9 cellular contexts compared by ENCODE assay signal in genomic region chr18:10213526-10213925, GRCh38.
A peak's percentile ranks its signal among the peaks of the same experiment; 100 is the strongest.
DNase-seq lines count a peak whose midpoint lies in the region; ATAC-seq and TF ChIP-seq lines count a peak whose summit lies in the region.
"Had no signal": no experiment of that assay in that cellular context is flagged by ENCODE, and none has a peak within 500 bp of the region (broad histone marks: within the 10 kb centered on the region; RNA-seq: fewer than 3 reads in every experiment).

No MANE protein-coding gene starts in this region.

- no peaks in the 10 kb centered on the region for H3K36me3 ChIP-seq in CD8-positive, alpha-beta T cell (ENCODE audit: insufficient read depth, low read length)
- H3K36me3 ChIP-seq in neuronal stem cell (replicated peaks in 1 of 2; ENCODE audit: control insufficient read depth in 2 of 2, insufficient read depth in 2 of 2, low read length in 2 of 2), result no peaks in the 10 kb centered on the region

- H3K27me3 ChIP-seq in CD8-positive, alpha-beta T cell (ENCODE audit: insufficient read depth, low read length), result no peaks in the 10 kb centered on the region
- H3K27me3 ChIP-seq in neuronal stem cell (ENCODE audit: control insufficient read depth in 3 of 3, insufficient read depth in 3 of 3, low read depth in 1 of 3, low read length in 3 of 3), result no peaks in the 10 kb centered on the region

- H3K4me3 Mint-ChIP-seq in CD8-positive, alpha-beta T cell, result no peak overlapping the region
- H3K4me3 Mint-ChIP-seq in T-helper 17 cell (no peak overlapping the region), glutamatergic neuron (ENCODE audit: unreplicated experiment) (no peak overlapping the region)
- H3K4me3 Mint-ChIP-seq: activated naive CD4-positive, alpha-beta T cell treated with anti-CD3 and anti-CD28 coated beads, Interleukin-2, amount 50 U/mL, for 24 hours had no signal

- H3K4me2 ChIP-seq in neuronal stem cell (ENCODE audit: insufficient read depth, low read length, poor library complexity, severe bottlenecking), result no peak overlapping the region

- H3K9ac ChIP-seq in neuronal stem cell (ENCODE audit: low read depth, low read length, poor library complexity), result no peak overlapping the region

- no peak overlapping the region for H3K27ac Mint-ChIP-seq in CD8-positive, alpha-beta T cell
- H3K27ac Mint-ChIP-seq in T-helper 17 cell, result no peak overlapping the region
- H3K27ac Mint-ChIP-seq in glutamatergic neuron (ENCODE audit: unreplicated experiment), result no peak overlapping the region
- H3K27ac Mint-ChIP-seq: activated naive CD4-positive, alpha-beta T cell treated with anti-CD3 and anti-CD28 coated beads, Interleukin-2, amount 50 U/mL, for 24 hours had no signal

- H3K27ac ChIP-seq in CD8-positive, alpha-beta T cell (ENCODE audit: low read depth, low read length), result no peak overlapping the region
- no peak overlapping the region for H3K27ac ChIP-seq in neuronal stem cell (replicated peaks; ENCODE audit: low read length)

- intact Hi-C loops in CD8-positive, alpha-beta T cell (cut with DNase I, micrococcal nuclease), result no loop called here

- POLR2A ChIA-PET in CD8-positive, alpha-beta T cell (lab: Charles Lee), result no interaction called here

- no peaks in the 10 kb centered on the region for H3K9me3 ChIP-seq in CD8-positive, alpha-beta T cell (ENCODE audit: low read length)
- H3K9me3 ChIP-seq in T-helper 17 cell (ENCODE audit: control insufficient read depth, low read length, poor library complexity, severe bottlenecking), result no peaks in the 10 kb centered on the region
- H3K9me3 ChIP-seq in neuronal stem cell (replicated peaks in 1 of 2; ENCODE audit: control insufficient read depth in 2 of 2, insufficient read depth in 1 of 2, low read depth in 1 of 2, low read length in 2 of 2), result peaks cover 0 to 1% of the 10 kb centered on the region in 2 donors

- H2BK120ac ChIP-seq in neuronal stem cell (ENCODE audit: low read depth, low read length), result no peak overlapping the region

- no peak overlapping the region for H4K91ac ChIP-seq in neuronal stem cell (ENCODE audit: low read depth, low read length, poor library complexity)

- no peak overlapping the region for H3K23ac ChIP-seq in neuronal stem cell (ENCODE audit: low read depth, low read length, poor library complexity)

- H3K18ac ChIP-seq in neuronal stem cell (ENCODE audit: low read length), result no peak overlapping the region

- H3K36me3 Mint-ChIP-seq in CD8-positive, alpha-beta T cell, result no peaks in the 10 kb centered on the region
- H3K36me3 Mint-ChIP-seq in T-helper 17 cell (ENCODE audit: low read depth) (no peaks in the 10 kb centered on the region), glutamatergic neuron (ENCODE audit: unreplicated experiment) (peaks cover 11% of the 10 kb centered on the region)
- H3K36me3 Mint-ChIP-seq: activated naive CD4-positive, alpha-beta T cell treated with anti-CD3 and anti-CD28 coated beads, Interleukin-2, amount 50 U/mL, for 24 hours had no signal

- no peak overlapping the region for H2BK5ac ChIP-seq in neuronal stem cell (ENCODE audit: low read length)

- H3K27me3 Mint-ChIP-seq in CD8-positive, alpha-beta T cell (ENCODE audit: low read depth), result peaks cover 5% of the 10 kb centered on the region
- H3K27me3 Mint-ChIP-seq in T-helper 17 cell, result peaks cover 9% of the 10 kb centered on the region
- no peaks in the 10 kb centered on the region for H3K27me3 Mint-ChIP-seq in glutamatergic neuron (ENCODE audit: unreplicated experiment)

- no peak for TF ChIP-seq CTCF in CD8-positive, alpha-beta T cell (IDR thresholded peaks at IDR 0.05)
- TF ChIP-seq CTCF in glutamatergic neuron (IDR thresholded peaks at IDR 0.05; ENCODE audit: partially characterized antibody, unreplicated experiment), result no peak

- no peak overlapping the region for H2BK12ac ChIP-seq in neuronal stem cell (ENCODE audit: low read length)

- peak; percentile 42 for ATAC-seq in CD8-positive, alpha-beta T cell
- peak; percentile 76 for ATAC-seq in GM19463 (IDR thresholded peaks at IDR 0.05; ENCODE audit: unreplicated experiment)
- peak; percentile 35 for ATAC-seq in T-helper 17 cell

- H2AK5ac ChIP-seq in neuronal stem cell (ENCODE audit: low read depth, low read length), result no peak overlapping the region

- no peak overlapping the region for H4K8ac ChIP-seq in neuronal stem cell (ENCODE audit: low read depth, low read length)

- peaks cover 3% of the 10 kb centered on the region for H3K4me1 Mint-ChIP-seq in CD8-positive, alpha-beta T cell (ENCODE audit: low read depth)
- H3K4me1 Mint-ChIP-seq in T-helper 17 cell, result no peaks in the 10 kb centered on the region
- peaks cover 3% of the 10 kb centered on the region for H3K4me1 Mint-ChIP-seq in glutamatergic neuron (ENCODE audit: low read depth, unreplicated experiment)
- H3K4me1 Mint-ChIP-seq: activated naive CD4-positive, alpha-beta T cell treated with anti-CD3 and anti-CD28 coated beads, Interleukin-2, amount 50 U/mL, for 24 hours had no signal

- no peak overlapping the region for H3K14ac ChIP-seq in neuronal stem cell (ENCODE audit: low read length)

- no peaks in the 10 kb centered on the region for H3K79me1 ChIP-seq in neuronal stem cell (ENCODE audit: low read depth, low read length)

- no peak overlapping the region for H3K4ac ChIP-seq in neuronal stem cell (ENCODE audit: low read length)

- no peak overlapping the region for H2BK15ac ChIP-seq in neuronal stem cell (ENCODE audit: low read length)

- peak overlapping the region; percentile 62 for H2AFZ ChIP-seq in neuronal stem cell (ENCODE audit: low read length)

- WGBS in neuronal stem cell (ENCODE audit: extremely low coverage in 2 of 2, insufficient read length in 2 of 2, insufficient replicate concordance in 1 of 2), 2 donors, result no CpG with 5 or more reads among the region's 3 CpGs

- peaks cover 2% of the 10 kb centered on the region for H3K9me3 Mint-ChIP-seq in CD8-positive, alpha-beta T cell
- H3K9me3 Mint-ChIP-seq in glutamatergic neuron (ENCODE audit: unreplicated experiment), result no peaks in the 10 kb centered on the region

- H3K4me1 ChIP-seq in CD8-positive, alpha-beta T cell (ENCODE audit: insufficient read depth, low read length), result no peaks in the 10 kb centered on the region
- H3K4me1 ChIP-seq in neuronal stem cell (ENCODE audit: control insufficient read depth in 2 of 2, insufficient read depth in 1 of 2, low read depth in 1 of 2, low read length in 2 of 2), result peaks cover 6 to 8% of the 10 kb centered on the region in 2 donors

- no peak for DNase-seq in CD8-positive, alpha-beta T cell
- peak; percentile 48 for DNase-seq in HT-29 (ENCODE audit: low spot score)
- DNase-seq in T-helper 17 cell, result no peak
- no peak for DNase-seq in neuronal stem cell (ENCODE audit: low spot score)
- no peak for DNase-seq in glutamatergic neuron
- no peak for DNase-seq in stimulated activated CD4-positive, alpha-beta T cell treated with anti-CD3 and anti-CD28 coated beads, Interleukin-2, amount 100 ng/mL, for 24 hours
- DNase-seq in epidermal melanocyte (ENCODE audit: insufficient read length, low spot score), result no peak

- CTCF ChIA-PET in CD8-positive, alpha-beta T cell (lab: Charles Lee), result interaction anchor here (1.4 kb wide), 1 partner anchor 12 kb away, joined by 3 read pairs; no protein-coding TSS in a partner anchor

- no peak overlapping the region for H3K4me3 ChIP-seq in CD8-positive, alpha-beta T cell (ENCODE audit: low read depth, low read length)
- H3K4me3 ChIP-seq in neuronal stem cell (ENCODE audit: low read length in 2 of 2), result no peak overlapping the region
